Comparison of ENCODE assay signal across 29 cellular contexts in genomic region chr15:70390723-70391122, GRCh38.
"Had no signal": no experiment of that assay in that cellular context is flagged by ENCODE, and none has a peak within 500 bp of the region (broad histone marks: within the 10 kb centered on the region; RNA-seq: fewer than 3 reads in every experiment).

No MANE protein-coding gene starts in this region.

- H3K4me3 ChIP-seq: pancreas, prostate gland, right atrium auricular region, skin epidermis, smooth muscle cell, spleen, suprapubic skin, testis, tibial artery, transverse colon, upper lobe of right lung, uterus had no signal

- H3K4me2 ChIP-seq: smooth muscle cell had no signal

- H3K4me1 ChIP-seq: pancreas, prostate gland, right atrium auricular region, testis, transverse colon, upper lobe of right lung had no signal

- DNase-seq: naive thymus-derived CD8-positive, alpha-beta T cell; nephron progenitor cell; nucleus accumbens; pancreas; retina; spleen; stimulated activated CD4-positive, alpha-beta T cell treated with anti-CD3 and anti-CD28 coated beads, Interleukin-12 subunit alpha, Interleukin-12 subunit beta, amount 100 ng/mL, for 4 hours; stimulated activated CD4-positive, alpha-beta T cell treated with anti-CD3 and anti-CD28 coated beads, Interleukin-1b, Interleukin-23, amount 100 ng/mL, for 48 hours; stimulated activated CD4-positive, alpha-beta T cell treated with anti-CD3 and anti-CD28 coated beads, Interleukin-4, amount 100 ng/mL, for 1 hour; stimulated activated CD4-positive, alpha-beta T cell treated with anti-CD3 and anti-CD28 coated beads, Interleukin-4, amount 100 ng/mL, for 4 hours; stimulated activated CD8-positive, alpha-beta memory T cell treated with anti-CD3 and anti-CD28 coated beads, Interleukin-4, amount 100 ng/mL, for 48 hours; stimulated activated naive CD4-positive, alpha-beta T cell; stimulated activated naive CD8-positive, alpha-beta T cell treated with anti-CD3 and anti-CD28 coated beads, Interleukin-15, amount 100 ng/mL, for 72 hours; stimulated activated naive CD8-positive, alpha-beta T cell treated with anti-CD3 and anti-CD28 coated beads, Interleukin-15, Interleukin-2, amounts not matched to agents 100 U/mL and 50 U/mL, for 24 hours; substantia nigra; testis; tibial artery; transverse colon; upper lobe of right lung; uterus had no signal

- H3K27me3 ChIP-seq: pancreas, testis, tibial artery, transverse colon, upper lobe of right lung, uterus had no signal

- FAIRE-seq: pancreas had no signal

- ATAC-seq: naive thymus-derived CD8-positive, alpha-beta T cell; natural killer cell treated with Interleukin-12 subunit alpha and Interleukin-12 subunit beta and Interleukin-15 and Interleukin-18, amount 100 ng/mL, for 72 hours; pancreas; sciatic nerve; stimulated activated memory B cell treated with anti-CD40 and anti-IgM and Interleukin-4, amounts not matched to agents 10 μg/mL and 1 μg/mL and 100 μg/mL, for 72 hours; stimulated activated naive CD8-positive, alpha-beta T cell treated with anti-CD3 and anti-CD28 coated beads, Interleukin-15, amount 100 ng/mL, for 72 hours; stimulated activated naive CD8-positive, alpha-beta T cell treated with anti-CD3 and anti-CD28 coated beads, Interleukin-15, Interleukin-2, amounts not matched to agents 100 U/mL and 50 U/mL, for 24 hours; upper lobe of right lung had no signal

- H3K9me3 ChIP-seq: neutrophil, pancreas, prostate gland, right atrium auricular region, suprapubic skin, testis, tibial artery, transverse colon, upper lobe of right lung, uterus had no signal

- H3K36me3 ChIP-seq: neutrophil, pancreas, prostate gland, right atrium auricular region, spleen, suprapubic skin, tibial artery, transverse colon, upper lobe of right lung, uterus had no signal

- H3K27ac ChIP-seq: neutrophil, pancreas, prostate gland, right atrium auricular region, skin epidermis, spleen, suprapubic skin, testis, tibial artery, transverse colon, upper lobe of right lung had no signal
